In the genomic region with DNA sequence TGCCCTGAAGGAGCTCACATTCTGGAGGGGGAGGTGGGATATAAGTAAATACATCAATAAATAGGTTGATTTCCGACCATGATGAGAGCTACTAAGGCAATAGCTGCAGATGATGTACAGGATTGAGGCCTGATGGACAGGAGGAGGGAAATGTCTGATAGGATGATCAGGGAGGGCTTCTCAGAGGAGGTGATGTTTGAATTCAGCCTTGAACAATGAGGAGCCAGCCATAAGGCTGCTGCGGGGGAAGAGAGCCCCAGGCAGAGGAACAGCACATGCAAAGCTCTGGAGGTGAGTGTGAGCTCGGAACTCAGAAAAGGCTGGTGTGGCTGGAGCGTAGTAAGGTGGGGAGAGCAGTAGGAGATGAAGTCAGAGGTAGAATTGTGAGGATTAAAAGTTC, we compare ENCODE assay signal across 21 cellular contexts.
"Had no signal": no experiment of that assay in that cellular context is flagged by ENCODE, and none has a peak within 500 bp of the region (broad histone marks: within the 10 kb centered on the region; RNA-seq: fewer than 3 reads in every experiment).

No MANE protein-coding gene starts in this region.

- H3K4me1 Mint-ChIP-seq: activated naive CD4-positive, alpha-beta T cell treated with anti-CD3 and anti-CD28 coated beads, Interleukin-2, amount 50 U/mL, for 24 hours; neural crest cell had no signal

- H3K27ac Mint-ChIP-seq: activated CD8-positive, alpha-beta T cell treated with anti-CD3 and anti-CD28 coated beads, Interleukin-2, amount 10 ng/mL, durations not matched to agents 7 days and 5 days; activated naive CD4-positive, alpha-beta T cell treated with anti-CD3 and anti-CD28 coated beads, Interleukin-2, amount 50 U/mL, for 24 hours; effector memory CD8-positive, alpha-beta T cell; progenitor cell of endocrine pancreas had no signal

- H3K9me3 ChIP-seq: ascending aorta, esophagus squamous epithelium, gastrocnemius medialis, mucosa of descending colon, spleen, upper lobe of right lung had no signal

- H3K4me3 Mint-ChIP-seq: activated CD8-positive, alpha-beta T cell treated with anti-CD3 and anti-CD28 coated beads, Interleukin-2, amount 10 ng/mL, durations not matched to agents 7 days and 5 days; activated naive CD4-positive, alpha-beta T cell treated with anti-CD3 and anti-CD28 coated beads, Interleukin-2, amount 50 U/mL, for 24 hours; effector memory CD8-positive, alpha-beta T cell; neural crest cell had no signal

- H3K27me3 ChIP-seq: ascending aorta, brain microvascular endothelial cell, upper lobe of right lung had no signal

- ATAC-seq: activated CD8-positive, alpha-beta T cell treated with anti-CD3 and anti-CD28 coated beads, Interleukin-2, amount 10 ng/mL, durations not matched to agents 7 days and 5 days; effector memory CD8-positive, alpha-beta T cell; gastrocnemius medialis; mucosa of descending colon; upper lobe of right lung had no signal

- H3K4me1 ChIP-seq: ascending aorta, esophagus squamous epithelium, gastrocnemius medialis, spleen, upper lobe of right lung had no signal

- H3K9me3 Mint-ChIP-seq: activated naive CD4-positive, alpha-beta T cell treated with anti-CD3 and anti-CD28 coated beads, Interleukin-2, amount 50 U/mL, for 24 hours; effector memory CD8-positive, alpha-beta T cell; neural crest cell had no signal

- H3K36me3 ChIP-seq: ascending aorta, brain microvascular endothelial cell, esophagus squamous epithelium, gastrocnemius medialis, spleen, upper lobe of right lung had no signal

- H3K27ac ChIP-seq: ascending aorta, brain microvascular endothelial cell, esophagus squamous epithelium, gastrocnemius medialis, spleen, upper lobe of right lung had no signal

- H3K36me3 Mint-ChIP-seq: activated naive CD4-positive, alpha-beta T cell treated with anti-CD3 and anti-CD28 coated beads, Interleukin-2, amount 50 U/mL, for 24 hours had no signal

- DNase-seq: activated CD4-positive, alpha-beta T cell treated with anti-CD3 and anti-CD28 coated beads for 1 hour; activated CD4-positive, alpha-beta T cell treated with anti-CD3 and anti-CD28 coated beads, Interleukin-2, amount 50 U/mL, for 1 hour; activated CD8-positive, alpha-beta T cell treated with anti-CD3 and anti-CD28 coated beads, Interleukin-2, amount 10 ng/mL, durations not matched to agents 7 days and 5 days; activated T-cell treated with anti-CD3 and anti-CD28 coated beads, Interleukin-2, amount 50 U/mL, for 48 hours; brain microvascular endothelial cell; central memory CD4-positive, alpha-beta T cell; effector memory CD8-positive, alpha-beta T cell; esophagus squamous epithelium; gastrocnemius medialis; hippocampal formation; mesenchymal stem cell; mucosa of descending colon; spleen; stimulated activated CD4-positive, alpha-beta T cell treated with anti-CD3 and anti-CD28 coated beads, Interleukin-4, amount 100 ng/mL, for 1 hour; stimulated activated naive CD4-positive, alpha-beta T cell treated with Interleukin-2 at 50 U/mL for 16 hours; T-helper 9 cell; upper lobe of right lung had no signal

- H3K4me3 ChIP-seq: ascending aorta, esophagus squamous epithelium, gastrocnemius medialis, mucosa of descending colon, spleen, upper lobe of right lung had no signal
